Comparison of ENCODE assay signal across 26 cellular contexts in the genomic region with DNA sequence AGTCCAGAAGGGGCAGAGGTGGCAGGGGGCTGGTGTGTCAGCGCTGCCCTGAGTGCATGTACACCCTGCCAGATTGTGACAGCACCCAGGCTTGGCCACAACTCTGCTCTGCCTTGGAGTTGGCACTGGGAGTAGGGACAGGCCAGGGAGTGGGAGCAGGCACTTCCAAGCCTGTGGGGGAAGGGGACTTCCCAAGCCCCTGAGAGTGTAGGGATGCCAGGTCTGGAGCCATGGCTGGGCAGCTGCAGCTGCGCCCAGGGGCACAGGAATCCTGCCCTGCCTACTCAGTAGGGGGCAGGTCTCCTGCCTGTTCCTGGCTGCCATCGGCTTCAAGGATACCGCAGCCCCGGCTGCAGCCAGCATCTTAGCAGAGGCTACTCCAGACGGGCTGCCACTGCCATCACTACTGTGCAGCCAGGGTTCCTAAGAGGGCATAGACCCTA.
DNase-seq lines count a peak whose midpoint lies in the region; ATAC-seq, FAIRE-seq and TF ChIP-seq lines count a peak whose summit lies in the region.
"Had no signal": no experiment of that assay in that cellular context is flagged by ENCODE, and none has a peak within 500 bp of the region (broad histone marks: within the 10 kb centered on the region; RNA-seq: fewer than 3 reads in every experiment).

No MANE protein-coding gene starts in this region.

- H2BK20ac ChIP-seq in H9 (ENCODE audit: low read depth, low read length, poor library complexity, severe bottlenecking) = no peak overlapping the region

- no peak overlapping the region for H4K5ac ChIP-seq in H9 (ENCODE audit: insufficient read length, low read depth, low read length)

- no peaks in the 10 kb centered on the region for H3K23me2 ChIP-seq in H9 (ENCODE audit: insufficient read length, low read depth, low read length, poor library complexity, severe bottlenecking)

- TF ChIP-seq RAD21 in GM12878 (IDR thresholded peaks at IDR 0.05; ENCODE audit: insufficient read depth, low read depth, low read length) = no peak

- WGBS in H9 (ENCODE audit: extremely low coverage, insufficient read length, low lambda C conversion rate) = no CpG with 5 or more reads among the region's 6 CpGs
- 49% methylated on average over 6 of the region's 6 CpGs for WGBS in GM12878 (ENCODE audit: insufficient coverage, insufficient replicate concordance, low lambda C conversion rate, missing lambda C conversion rate)

- no peak overlapping the region for H2AFZ ChIP-seq in H9 (ENCODE audit: low read length)
- no peak overlapping the region for H2AFZ ChIP-seq in GM12878 (ENCODE audit: control insufficient read depth, low read depth, low read length)
- H2AFZ ChIP-seq: GM23248 had no signal

- in situ Hi-C loops in GM12878 (cut with MboI) = no loop called here

- no peaks in the 10 kb centered on the region for H3K4me1 Mint-ChIP-seq in H9
- H3K4me1 Mint-ChIP-seq: stimulated activated naive B cell treated with anti-CD40 and anti-IgM and Interleukin-4, amounts not matched to agents 10 μg/mL and 1 μg/mL and 100 μg/mL, for 72 hours had no signal

- H2BK12ac ChIP-seq in H9 (ENCODE audit: insufficient read length, low read depth, low read length) = no peak overlapping the region

- H3K14ac ChIP-seq in H9 (ENCODE audit: insufficient read depth, low read length) = no peak overlapping the region; the same call in 1 of the 2 replicates

- H3K9me3 ChIP-seq in H9 (ENCODE audit: control insufficient read depth, low read depth, low read length) = no peaks in the 10 kb centered on the region
- H3K9me3 ChIP-seq in GM12878 (replicated peaks; ENCODE audit: control insufficient read depth, insufficient read depth, low read length) = no peaks in the 10 kb centered on the region
- no peaks in the 10 kb centered on the region for H3K9me3 ChIP-seq in kidney (ENCODE audit: control insufficient read depth in 1 of 2, low read length in 2 of 2)
- H3K9me3 ChIP-seq: tibial artery had no signal

- CTCF ChIA-PET in GM12878 (lab: Yijun Ruan, JAX) = interaction anchor here (1.2 kb wide), 2 partner anchors 9 to 10 kb away, joined by 3 read pairs; no protein-coding TSS in a partner anchor

- no peak overlapping the region for H4K8ac ChIP-seq in H9 (replicated peaks; ENCODE audit: insufficient read length, low read depth, low read length)

- SMC1A ChIA-PET in GM12878 (lab: Charles Lee; ENCODE audit: uncharacterized antibody, unreplicated experiment) = interaction anchor here (1.2 to 1.3 kb wide), 2 partner anchors 10 to 18 kb away, joined by 3 to 4 read pairs; no protein-coding TSS in a partner anchor

- DNase-seq in H9 (peak; percentile 31), GM12878 (ENCODE audit: low read depth, low spot score) (no peak), kidney (peak; percentile 66), sciatic nerve (ENCODE audit: low spot score) (no peak), NCI-H2227 (lab: John Stamatoyannopoulos, UW; ENCODE audit: unreplicated experiment) (no peak)
- no peak for DNase-seq in stimulated activated CD4-positive, alpha-beta T cell treated with anti-CD3 and anti-CD28 coated beads, Interleukin-1b, Interleukin-23, amount 100 ng/mL, for 48 hours
- DNase-seq: activated naive CD4-positive, alpha-beta T cell treated with anti-CD3 and anti-CD28 coated beads, Interleukin-2, amount 50 U/mL, for 16 hours; activated T-cell treated with anti-CD3 and anti-CD28 coated beads, Interleukin-2, amount 50 U/mL, for 48 hours; cerebellar nuclear complex; effector memory CD8-positive, alpha-beta T cell; GM23248; head of caudate nucleus; IMR-90; midbrain; MM.1S; NCI-H1436 treated with DMSO at 0.1 percent for 48 hours; NCI-H2171; NCI-H82; retina; stimulated activated naive B cell treated with anti-CD40 and anti-IgM and Interleukin-4, amounts not matched to agents 10 μg/mL and 1 μg/mL and 100 μg/mL, for 72 hours; T-helper 9 cell had no signal

- no peak overlapping the region for H3K56ac ChIP-seq in H9 (ENCODE audit: insufficient read length, low read depth, low read length)

- RAD21 ChIA-PET in GM12878 (lab: Charles Lee; ENCODE audit: unreplicated experiment) = interaction anchor here (0.8 to 1.7 kb wide), 2 partner anchors 66 to 109 kb away, joined by 3 read pairs; no protein-coding TSS in a partner anchor

- no peak for TF ChIP-seq CTCF in H9 (conservative IDR thresholded peaks at IDR 0.05)
- no peak for TF ChIP-seq CTCF in GM12878 (IDR thresholded peaks at IDR 0.05 in 2 of 3, conservative IDR thresholded peaks at IDR 0.05 in 1 of 3; ENCODE audit: control insufficient read depth in 2 of 3, extremely low read depth in 1 of 3, insufficient read depth in 1 of 3, low read depth in 3 of 3, low read length in 3 of 3)
- TF ChIP-seq CTCF in kidney (IDR thresholded peaks at IDR 0.05; ENCODE audit: borderline replicate concordance, extremely low read depth, insufficient read depth) = no peak

- FAIRE-seq in GM12878 (lab: Jason Lieb, UNC) (no peak), kidney (lab: Jason Lieb, UNC) (no peak)
- FAIRE-seq: astrocyte had no signal

- no peak overlapping the region for H4K91ac ChIP-seq in H9 (ENCODE audit: insufficient read length, low read depth, low read length)

- H3K9me3 Mint-ChIP-seq in H9 = no peaks in the 10 kb centered on the region
- H3K9me3 Mint-ChIP-seq: effector memory CD8-positive, alpha-beta T cell; stimulated activated naive B cell treated with anti-CD40 and anti-IgM and Interleukin-4, amounts not matched to agents 10 μg/mL and 1 μg/mL and 100 μg/mL, for 72 hours had no signal

- H2BK5ac ChIP-seq in H9 (ENCODE audit: insufficient read length, low read length) = no peak overlapping the region

- H3K27ac Mint-ChIP-seq in H9 = no peak overlapping the region
- H3K27ac Mint-ChIP-seq: effector memory CD8-positive, alpha-beta T cell; stimulated activated naive B cell treated with anti-CD40 and anti-IgM and Interleukin-4, amounts not matched to agents 10 μg/mL and 1 μg/mL and 100 μg/mL, for 72 hours had no signal

- H3K27ac ChIP-seq in H9 (ENCODE audit: insufficient read length, low read depth, low read length) (no peak overlapping the region), GM12878 (ENCODE audit: control insufficient read depth, insufficient read depth) (no peak overlapping the region), kidney (ENCODE audit: low read depth in 2 of 2, low read length in 2 of 2) (no peak overlapping the region)
- H3K27ac ChIP-seq: GM23248, SK-N-MC had no signal

- H3K18ac ChIP-seq in H9 (ENCODE audit: insufficient read length, low read depth, low read length) = no peak overlapping the region

- no peak overlapping the region for H3K4ac ChIP-seq in H9 (ENCODE audit: low read depth, low read length)

- H3K4me1 ChIP-seq in H9 (ENCODE audit: insufficient read depth, low read length) (no peaks in the 10 kb centered on the region), GM12878 (ENCODE audit: control insufficient read depth, insufficient read depth, low read length) (no peaks in the 10 kb centered on the region), kidney (ENCODE audit: control insufficient read depth in 1 of 2, insufficient read depth in 1 of 2, low read depth in 1 of 2, low read length in 2 of 2) (no peaks in the 10 kb centered on the region)

- no peak overlapping the region for H3K9ac ChIP-seq in H9 (ENCODE audit: extremely low read depth, insufficient read length, low read length)
- no peak overlapping the region for H3K9ac ChIP-seq in GM12878 (ENCODE audit: control insufficient read depth, insufficient read depth, low read length)
- no peak overlapping the region for H3K9ac ChIP-seq in kidney (ENCODE audit: low read length in 2 of 2)
- H3K9ac ChIP-seq: GM23248 had no signal

- no TSS peak for BruUV-seq in GM12878 (replicated peaks; lab: Mats Ljungman, UMichigan)

- no peak overlapping the region for H2AK5ac ChIP-seq in H9 (ENCODE audit: insufficient read length, low read length)

- H3K79me2 ChIP-seq in H9 (ENCODE audit: insufficient read depth, low read length) (no peaks in the 10 kb centered on the region), GM12878 (ENCODE audit: control insufficient read depth, insufficient read depth, low read length) (no peaks in the 10 kb centered on the region)

- H3K4me3 ChIP-seq in GM12878 (no peak overlapping the region), kidney (ENCODE audit: low read length in 2 of 2) (no peak overlapping the region)
- H3K4me3 ChIP-seq: GM23248, SK-N-MC, tibial artery had no signal

- H3K27me3 Mint-ChIP-seq in H9 (ENCODE audit: low read depth) = no peaks in the 10 kb centered on the region
- H3K27me3 Mint-ChIP-seq: effector memory CD8-positive, alpha-beta T cell; stimulated activated naive B cell treated with anti-CD40 and anti-IgM and Interleukin-4, amounts not matched to agents 10 μg/mL and 1 μg/mL and 100 μg/mL, for 72 hours had no signal

- H3K4me2 ChIP-seq in H9 (ENCODE audit: insufficient read depth, insufficient read length, low read length) (no peak overlapping the region), GM12878 (ENCODE audit: control insufficient read depth, insufficient read depth) (no peak overlapping the region)

- POLR2A ChIA-PET in GM12878 (lab: Charles Lee) = no interaction called here

- ATAC-seq in GM12878 = peak; percentile 65
- ATAC-seq in sciatic nerve = peak; percentile 46
- no peak for ATAC-seq in HG02588 (IDR thresholded peaks at IDR 0.05; ENCODE audit: unreplicated experiment)
- no peak for ATAC-seq in GM21360 (IDR thresholded peaks at IDR 0.05; ENCODE audit: unreplicated experiment)
- ATAC-seq: effector memory CD8-positive, alpha-beta T cell had no signal

- no peak for TF ChIP-seq EP300 in GM12878 (IDR thresholded peaks at IDR 0.05; ENCODE audit: borderline replicate concordance in 1 of 2, control insufficient read depth in 1 of 2, low read depth in 2 of 2, low read length in 2 of 2)

- no peak overlapping the region for H2BK120ac ChIP-seq in H9 (ENCODE audit: low read depth, low read length, poor library complexity, severe bottlenecking)

- no peaks in the 10 kb centered on the region for H3K79me1 ChIP-seq in H9 (ENCODE audit: insufficient read depth, low read depth, low read length, poor library complexity, severe bottlenecking)

- no peak overlapping the region for H2BK15ac ChIP-seq in H9 (ENCODE audit: low read depth, low read length)

- no peaks in the 10 kb centered on the region for H3K36me3 Mint-ChIP-seq in H9 (ENCODE audit: insufficient read depth in 1 of 3, low read depth in 3 of 3)
- H3K36me3 Mint-ChIP-seq: stimulated activated naive B cell treated with anti-CD40 and anti-IgM and Interleukin-4, amounts not matched to agents 10 μg/mL and 1 μg/mL and 100 μg/mL, for 72 hours had no signal

- H3T11ph ChIP-seq in H9 (ENCODE audit: low read length) = no peak overlapping the region

- intact Hi-C loops in GM12878 (cut with micrococcal nuclease; ENCODE audit: unreplicated experiment) = no loop called here
- intact Hi-C loops in kidney (cut with DNase I) = no loop called here
- intact Hi-C loops in sciatic nerve (cut with DNase I) = no loop called here

- no peak overlapping the region for H3K23ac ChIP-seq in H9 (ENCODE audit: insufficient read length, low read depth, low read length)

- H3K4me3 Mint-ChIP-seq in H9 = no peak overlapping the region
- H3K4me3 Mint-ChIP-seq: effector memory CD8-positive, alpha-beta T cell; stimulated activated naive B cell treated with anti-CD40 and anti-IgM and Interleukin-4, amounts not matched to agents 10 μg/mL and 1 μg/mL and 100 μg/mL, for 72 hours had no signal

- H3K36me3 ChIP-seq in GM12878 (ENCODE audit: control insufficient read depth in 2 of 2, insufficient read depth in 2 of 2, low read length in 1 of 2) (no peaks in the 10 kb centered on the region), kidney (ENCODE audit: control insufficient read depth in 1 of 2, insufficient read depth in 2 of 2, low read length in 2 of 2) (no peaks in the 10 kb centered on the region)
- H3K36me3 ChIP-seq: tibial artery had no signal

- H4K20me1 ChIP-seq in H9 (ENCODE audit: control insufficient read depth, insufficient read depth, insufficient read length) = no peaks in the 10 kb centered on the region
- no peaks in the 10 kb centered on the region for H4K20me1 ChIP-seq in GM12878 (ENCODE audit: control insufficient read depth, insufficient read depth)

- H3K27me3 ChIP-seq in H9 (ENCODE audit: insufficient read depth, low read length) (no peaks in the 10 kb centered on the region), GM12878 (replicated peaks in 1 of 2; ENCODE audit: control insufficient read depth in 2 of 2, insufficient read depth in 2 of 2, low read length in 1 of 2) (no peaks in the 10 kb centered on the region)
- H3K27me3 ChIP-seq: tibial artery had no signal

- no peak for TF ChIP-seq POLR2A in GM12878 (IDR thresholded peaks at IDR 0.05; ENCODE audit: low read depth, low read length)

Comparison
In these comparisons a context has a peak if more than half of its experiments do, and no peak if none do; other contexts are left out.
1. DNase-seq: peak in H9 (single experiment) and kidney (single experiment); none in GM12878 (single experiment), sciatic nerve (single experiment), stimulated activated CD4-positive, alpha-beta T cell treated with anti-CD3 and anti-CD28 coated beads, Interleukin-1b, Interleukin-23, amount 100 ng/mL, for 48 hours (single experiment) and NCI-H2227 (single experiment).
2. ATAC-seq: peak in GM12878 (single experiment) and sciatic nerve (single experiment); none in HG02588 (single experiment) and GM21360 (single experiment).